In the genomic region with DNA sequence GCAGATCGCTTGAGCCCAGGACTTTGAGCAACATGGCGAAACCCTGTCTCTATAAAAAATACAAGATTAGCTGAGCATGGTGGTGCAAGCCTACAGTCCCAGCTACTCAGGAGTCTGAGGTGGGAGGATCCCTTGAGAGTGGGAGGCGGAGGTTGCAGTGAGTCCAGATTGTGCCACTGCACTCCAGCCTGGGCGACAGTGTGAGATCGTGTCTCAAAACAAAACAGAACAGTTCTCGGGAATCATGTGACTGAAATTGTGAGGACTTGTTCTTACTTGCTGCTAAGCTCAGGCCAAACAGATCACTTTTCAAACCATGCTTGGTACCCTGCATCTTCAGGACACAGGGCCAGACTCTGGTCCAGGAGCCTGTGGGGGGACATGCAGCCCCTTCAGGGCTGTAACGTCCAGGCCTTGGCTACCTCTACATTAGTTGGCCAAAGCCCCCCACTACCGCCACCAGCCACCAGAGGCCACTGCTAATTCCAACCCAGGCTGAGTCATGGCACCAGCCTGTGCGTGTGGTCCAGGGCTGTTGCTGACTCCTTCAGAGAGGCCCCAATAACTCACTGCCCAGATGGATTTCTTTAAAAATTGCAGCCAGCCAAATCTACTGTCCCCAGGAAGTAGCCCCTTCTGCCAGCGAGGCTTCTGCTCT, we compare ENCODE assay signal across 9 cellular contexts. TPM values are rescaled to one million over a fixed set of nuclear protein-coding genes. Genes with fewer than 3 reads are reported as not detected.
DNase-seq lines count a peak whose midpoint lies in the region; ATAC-seq and TF ChIP-seq lines count a peak whose summit lies in the region.
"Had no signal": no experiment of that assay in that cellular context is flagged by ENCODE, and none has a peak within 500 bp of the region (broad histone marks: within the 10 kb centered on the region; RNA-seq: fewer than 3 reads in every experiment).

No MANE protein-coding gene starts in this region.

- intact Hi-C loops in body of pancreas (cut with DNase I): no loop called here
- intact Hi-C loops in left lung (cut with DNase I): no loop called here
- intact Hi-C loops in transverse colon (cut with DNase I; ENCODE audit: low total_unique reads): no loop called here

- no peak overlapping the region for H3K4me3 ChIP-seq in BE2C (ENCODE audit: low read depth, low read length)
- no peak overlapping the region for H3K4me3 ChIP-seq in HEK293 (ENCODE audit: low read depth, low read length)
- no peak overlapping the region for H3K4me3 ChIP-seq in body of pancreas
- no peak overlapping the region for H3K4me3 ChIP-seq in left lung
- H3K4me3 ChIP-seq in transverse colon: no peak overlapping the region

- H3K27me3 ChIP-seq in BE2C: peaks cover 11% of the 10 kb centered on the region; the same call in 1 of the 2 replicates
- no peaks in the 10 kb centered on the region for H3K27me3 ChIP-seq in body of pancreas
- H3K27me3 ChIP-seq in left lung: no peaks in the 10 kb centered on the region
- H3K27me3 ChIP-seq in transverse colon: no peaks in the 10 kb centered on the region

- H3K27ac ChIP-seq in HEK293 (ENCODE audit: extremely low read depth, low read depth, low read length) (no peak overlapping the region), RWPE1 (no peak overlapping the region), body of pancreas (no peak overlapping the region), left lung (no peak overlapping the region), transverse colon (no peak overlapping the region)

- ATAC-seq in body of pancreas (peak; percentile 30), left lung (peak; percentile 58), HG03460 (IDR thresholded peaks at IDR 0.05; ENCODE audit: unreplicated experiment) (no peak), GM18505 (IDR thresholded peaks at IDR 0.05; ENCODE audit: unreplicated experiment) (no peak)

- POLR2A ChIA-PET in HEK293 (lab: Yijun Ruan, JAX): no interaction called here
- POLR2A ChIA-PET in RWPE1 (lab: Yijun Ruan, JAX; ENCODE audit: low non-redundant PET): no interaction called here

- H3K9me3 ChIP-seq in BE2C: no peaks in the 10 kb centered on the region
- no peaks in the 10 kb centered on the region for H3K9me3 ChIP-seq in HEK293 (ENCODE audit: control insufficient read depth, insufficient read depth, low read depth, low read length)
- peaks cover 0 to 2% (median 0%) of the 10 kb centered on the region in 3 donors for H3K9me3 ChIP-seq in body of pancreas
- no peaks in the 10 kb centered on the region for H3K9me3 ChIP-seq in left lung
- H3K9me3 ChIP-seq in transverse colon: peaks cover 0 to 1% of the 10 kb centered on the region in 2 donors

- H3K36me3 ChIP-seq in BE2C (no peaks in the 10 kb centered on the region), HEK293 (ENCODE audit: control insufficient read depth in 2 of 2, insufficient read depth in 1 of 2, low read length in 2 of 2) (no peaks in the 10 kb centered on the region), body of pancreas (replicated peaks in 1 of 2; ENCODE audit: insufficient read depth in 1 of 2, low read depth in 2 of 2) (no peaks in the 10 kb centered on the region), left lung (no peaks in the 10 kb centered on the region), transverse colon (no peaks in the 10 kb centered on the region)

- no peak for TF ChIP-seq EP300 in transverse colon (IDR thresholded peaks at IDR 0.05; ENCODE audit: low read depth)

- TF ChIP-seq CTCF in BE2C (IDR thresholded peaks at IDR 0.05; ENCODE audit: low read depth, low read length): peak; percentile 73
- peak; percentile 26 for TF ChIP-seq CTCF in HEK293 (tag by site-specific recombination; IDR thresholded peaks at IDR 0.05)
- TF ChIP-seq CTCF in RWPE1 (conservative IDR thresholded peaks at IDR 0.05; ENCODE audit: low read depth): peak; percentile 40
- peak in 5 of 7 experiments; percentile 26 to 41 (median 35) for TF ChIP-seq CTCF in body of pancreas (IDR thresholded peaks at IDR 0.05)
- TF ChIP-seq CTCF in left lung (IDR thresholded peaks at IDR 0.05): peak; percentile 35 to 39
- peak in 3 of 5 experiments; percentile 25 to 34 (median 29) for TF ChIP-seq CTCF in transverse colon (IDR thresholded peaks at IDR 0.05)

- in situ Hi-C loops in transverse colon (cut with MboI; ENCODE audit: low pct_ligation_motif_present in 1 of 4, low pct_unique_long_range_greater_than_20kb in 1 of 4, low sequenced_read_pairs in 3 of 4): no loop called here

- CTCF ChIA-PET in HEK293 (lab: Yijun Ruan, JAX) (interaction anchor here (0.5 to 2.2 kb wide), 11 partner anchors 8 to 156 kb away, joined by 3 to 10 read pairs (median 4); no protein-coding TSS in a partner anchor), RWPE1 (lab: Yijun Ruan, JAX) (interaction anchor here (0.6 to 1.0 kb wide), 5 partner anchors 8 to 244 kb away, joined by 3 to 7 read pairs (median 5); no protein-coding TSS in a partner anchor)

- H3K4me1 ChIP-seq in BE2C (no peaks in the 10 kb centered on the region), HEK293 (ENCODE audit: control insufficient read depth, insufficient read depth, low read length) (no peaks in the 10 kb centered on the region), body of pancreas (no peaks in the 10 kb centered on the region), left lung (no peaks in the 10 kb centered on the region), transverse colon (no peaks in the 10 kb centered on the region)

- no peak for TF ChIP-seq POLR2A in body of pancreas (IDR thresholded peaks at IDR 0.05)
- no peak for TF ChIP-seq POLR2A in transverse colon (IDR thresholded peaks at IDR 0.05)
- no peak for TF ChIP-seq POLR2A in GM18505 (IDR thresholded peaks at IDR 0.05; ENCODE audit: borderline replicate concordance, extremely low read depth, insufficient read depth, insufficient read length)

- peak; percentile 67 for DNase-seq in BE2C
- DNase-seq in RWPE1 (ENCODE audit: low spot score): peak; percentile 66
- peak in 1 of 4 donors; percentile 31 for DNase-seq in body of pancreas
- no peak for DNase-seq in left lung
- no peak for DNase-seq in transverse colon

- 62 to 68% methylated on average over 9 to 10 of the region's 10 CpGs for WGBS in body of pancreas, 2 donors
- 78 to 95% methylated on average over 4 to 10 of the region's 10 CpGs for WGBS in transverse colon (ENCODE audit: low coverage in 1 of 2), 2 donors

TF ChIP-seq in HEK293, 187 proteins besides CTCF, POLR2A, EP300 and RAD21:
- TF ChIP-seq ZNF768 (tag by site-specific recombination; IDR thresholded peaks at IDR 0.05): no peak
- no peak for TF ChIP-seq ZFP69B (tag by site-specific recombination; IDR thresholded peaks at IDR 0.05)
- TF ChIP-seq ZNF792 (tag by site-specific recombination; IDR thresholded peaks at IDR 0.05): no peak
- no peak for TF ChIP-seq ZNF266 (tag by site-specific recombination; IDR thresholded peaks at IDR 0.05; ENCODE audit: low read depth)
- no peak for TF ChIP-seq YY1 (tag by site-specific recombination; IDR thresholded peaks at IDR 0.05)
- TF ChIP-seq ZNF658 (tag by site-specific recombination; IDR thresholded peaks at IDR 0.05): no peak
- 0 out of 2 replicates have a peak, but pooled peaks have one; percentile 34 for TF ChIP-seq EGR2 (tag by site-specific recombination; IDR thresholded peaks at IDR 0.05; ENCODE audit: low read depth)
- TF ChIP-seq ZNF146 (tag by site-specific recombination; IDR thresholded peaks at IDR 0.05): no peak
- peak; percentile 72 for TF ChIP-seq ZFHX2 (tag by site-specific recombination; conservative IDR thresholded peaks at IDR 0.05)
- TF ChIP-seq ZNF530 (tag by site-specific recombination; IDR thresholded peaks at IDR 0.05; ENCODE audit: low read depth): no peak
- no peak for TF ChIP-seq ZNF529 (tag by site-specific recombination; IDR thresholded peaks at IDR 0.05; ENCODE audit: insufficient replicate concordance)
- no peak for TF ChIP-seq ZNF16 (tag by site-specific recombination; IDR thresholded peaks at IDR 0.05; ENCODE audit: low read depth)
- no peak for TF ChIP-seq IKZF3 (tag by site-specific recombination; IDR thresholded peaks at IDR 0.05)
- TF ChIP-seq TRIM28 (IDR thresholded peaks at IDR 0.05; ENCODE audit: borderline replicate concordance, low read length): no peak
- TF ChIP-seq TCF7L2 (IDR thresholded peaks at IDR 0.05; ENCODE audit: borderline replicate concordance, low read depth, low read length): no peak
- TF ChIP-seq ZFP3 (tag by site-specific recombination; IDR thresholded peaks at IDR 0.05; ENCODE audit: low read depth): no peak
- TF ChIP-seq ZNF544 (tag by site-specific recombination; IDR thresholded peaks at IDR 0.05): no peak
- TF ChIP-seq ZNF660 (tag by site-specific recombination; IDR thresholded peaks at IDR 0.05): 0 out of 2 replicates have a peak, but pooled peaks have one; percentile 29
- TF ChIP-seq ZNF610 (tag by site-specific recombination; IDR thresholded peaks at IDR 0.05; ENCODE audit: borderline replicate concordance): no peak
TF ChIP-seq in HEK293: peak in this region for 3.

RNA-seq across cellular contexts. Expression of a gene that starts 33.4 kb away (rescaled TPM):
- not detected for polyA plus RNA-seq in BE2C (2012; ENCODE audit: insufficient read depth, insufficient read length, low read depth)
- total RNA-seq in body of pancreas (under 1 TPM in 1 of 2 donors, not detected in 1; 0.52 TPM), left lung (under 1 TPM; 0.39 to 0.87 TPM), transverse colon (under 1 TPM in 1 of 4 donors, not detected in 3; 0.32 TPM)
- total RNA-seq: glomerular endothelial cell had no signal

RNA-seq across cellular contexts. Expression of a gene that starts 33.7 kb away (rescaled TPM):
- 11.5 TPM for polyA plus RNA-seq in BE2C (2012; ENCODE audit: insufficient read depth, insufficient read length, low read depth)
- 100 to 1,000 TPM in 1 of 2 donors, 10 to 100 TPM in 1; 97.5 to 130 TPM for total RNA-seq in body of pancreas
- total RNA-seq in left lung: 1,000 to 10,000 TPM in 1 of 2 donors, 100 to 1,000 TPM in 1; 967 to 1,413 TPM
- 100 to 1,000 TPM in 3 of 4 donors, 10 to 100 TPM in 1; 88.3 to 393 (median 147) TPM for total RNA-seq in transverse colon

RNA-seq across cellular contexts. Expression of a gene that starts 34.1 kb away (rescaled TPM):
- polyA plus RNA-seq in BE2C (2012; ENCODE audit: insufficient read depth, insufficient read length, low read depth): 27.2 TPM
- total RNA-seq in body of pancreas (10 to 100 TPM in 1 of 2 donors, 1 to 10 TPM in 1; 4.3 to 17.6 TPM), left lung (10 to 100 TPM; 22.7 to 27.7 TPM), transverse colon (10 to 100 TPM in 3 of 4 donors, 1 to 10 TPM in 1; 4.1 to 32.4 (median 20.6) TPM)

Comparison
In these comparisons a context has a peak if more than half of its experiments do, and no peak if none do; other contexts are left out.
1. DNase-seq: peak in BE2C (single experiment) and RWPE1 (single experiment); none in left lung (0 of 2) and transverse colon (single experiment).
2. ATAC-seq: peak in body of pancreas (single experiment) and left lung (single experiment); none in HG03460 (single experiment) and GM18505 (single experiment).
3. Peak in every context shown above with its lines, with median percentiles within 50 percentile points of each other: CTCF ChIP-seq.